ENCODE assay signal across 8 cellular contexts in the genomic region with DNA sequence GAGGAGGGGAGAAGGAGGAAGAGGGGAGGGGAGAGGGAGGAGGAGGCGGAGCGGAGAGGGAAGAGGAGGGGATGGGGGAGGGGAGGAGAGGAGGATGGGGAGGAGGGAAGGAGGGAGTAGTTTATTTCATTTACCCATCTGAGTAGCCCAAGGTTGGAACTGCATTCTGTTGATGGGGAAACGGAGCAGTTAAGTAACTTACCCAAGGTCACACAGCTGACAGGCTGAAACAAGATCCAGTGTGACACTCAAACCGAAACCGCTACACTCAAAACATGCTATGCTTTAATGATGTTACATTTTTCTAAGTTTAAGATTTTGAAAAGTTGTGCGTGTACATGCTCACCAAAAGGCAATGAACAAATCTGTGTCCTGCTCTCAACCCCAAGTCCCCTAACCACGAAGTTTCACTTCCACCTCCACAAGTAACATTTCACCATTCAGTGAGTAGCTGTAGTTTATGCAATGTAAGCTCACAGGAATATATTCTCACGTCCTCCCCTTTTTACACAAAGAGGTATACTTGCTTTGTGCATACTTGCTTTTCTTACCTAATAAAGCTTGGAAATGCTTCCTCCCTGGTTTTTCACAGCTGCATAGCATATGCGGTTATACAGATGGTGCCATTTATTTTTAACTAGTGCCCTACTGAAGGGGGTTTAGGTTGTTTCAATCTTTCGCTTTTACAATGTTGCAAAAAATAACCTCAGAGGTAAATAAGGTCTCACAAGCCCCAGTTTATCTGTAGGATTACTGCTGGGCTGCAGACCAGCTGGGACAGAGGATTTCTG.
DNase-seq lines count a peak whose midpoint lies in the region; ATAC-seq, FAIRE-seq and TF ChIP-seq lines count a peak whose summit lies in the region.

No MANE protein-coding gene starts in this region.

- no peaks in the 10 kb centered on the region for H3K79me2 ChIP-seq in MM.1S (ENCODE audit: low read length)
- H3K79me2 ChIP-seq in K562 (ENCODE audit: control insufficient read depth, insufficient read depth, low read length), result no peaks in the 10 kb centered on the region

- TF ChIP-seq CTCF in MM.1S (IDR thresholded peaks at IDR 0.05; ENCODE audit: low read length) (no peak), K562 (IDR thresholded peaks at IDR 0.05 in 2 of 3, conservative IDR thresholded peaks at IDR 0.05 in 1 of 3; ENCODE audit: insufficient read depth in 2 of 3, low read depth in 1 of 3, low read length in 3 of 3) (no peak), foreskin keratinocyte (conservative IDR thresholded peaks at IDR 0.05) (no peak)

- H3K9ac ChIP-seq in MM.1S (ENCODE audit: low read length) (peak overlapping the region; percentile 68; the same call in 1 of the 2 replicates), K562 (ENCODE audit: insufficient read depth in 1 of 2, low read depth in 2 of 2, low read length in 2 of 2) (no peak overlapping the region)

- peak; percentile 74 for ATAC-seq in GM18499 (IDR thresholded peaks at IDR 0.05; ENCODE audit: insufficient read depth, unreplicated experiment)
- peak; percentile 84 for ATAC-seq in GM21717 (IDR thresholded peaks at IDR 0.05; ENCODE audit: unreplicated experiment)
- ATAC-seq in K562, result no peak
- ATAC-seq in foreskin keratinocyte, result no peak

- POLR2A ChIA-PET in K562 (lab: Yijun Ruan, JAX), result interaction anchor here (0.7 kb wide), 2 partner anchors 12 to 28 kb away, joined by 3 to 5 read pairs; no protein-coding TSS in a partner anchor

- H3K4me2 ChIP-seq in MM.1S (ENCODE audit: low read depth, low read length), result peak overlapping the region; percentile 74; the same call in 1 of the 2 replicates
- H3K4me2 ChIP-seq in K562 (ENCODE audit: insufficient read depth, low read length), result no peak overlapping the region

- TF ChIP-seq EP300 in K562 (IDR thresholded peaks at IDR 0.05; ENCODE audit: low read length), result no peak

- DNase-seq in MM.1S (peak; percentile 90), K562 (ENCODE audit: extremely low read depth in 1 of 4, low spot score in 3 of 4) (no peak), HuH-7 (ENCODE audit: low spot score) (no peak), T-helper 9 cell (no peak), foreskin keratinocyte (no peak)
- peak in 3 of 4 experiments; percentile 14 to 29 (median 19) for DNase-seq in stimulated activated CD4-positive, alpha-beta T cell treated with anti-CD3 and anti-CD28 coated beads, Interleukin-1b, Interleukin-23, amount 100 ng/mL, for 24 hours (ENCODE audit: low read depth in 4 of 4, low spot score in 1 of 4)

- H2AFZ ChIP-seq in MM.1S (ENCODE audit: low read length), result no peak overlapping the region
- no peak overlapping the region for H2AFZ ChIP-seq in K562 (ENCODE audit: low read depth, low read length)

- H3K9me2 ChIP-seq in MM.1S (replicated peaks; ENCODE audit: insufficient read depth, low read length), result no peaks in the 10 kb centered on the region

- in situ Hi-C loops in K562 (cut with MboI), result no loop called here

- H3K27me3 ChIP-seq in MM.1S (replicated peaks; ENCODE audit: insufficient read depth, low read length) (no peaks in the 10 kb centered on the region), K562 (ENCODE audit: control insufficient read depth in 2 of 2, insufficient read depth in 2 of 2, low read length in 2 of 2) (peaks cover 12 to 30% of the 10 kb centered on the region in 2 experiments; a peak in 4 of 5 replicates), foreskin keratinocyte (no peaks in the 10 kb centered on the region)

- peak; percentile 15 for FAIRE-seq in K562 (lab: Jason Lieb, UNC)

- TF ChIP-seq POLR2A in K562 (conservative IDR thresholded peaks at IDR 0.05), result no peak

- no peak for TF ChIP-seq RAD21 in K562 (CRISPR knock-in tag; conservative IDR thresholded peaks at IDR 0.05 in 1 of 2, IDR thresholded peaks at IDR 0.05 in 1 of 2)

- CTCF ChIA-PET in K562 (lab: Yijun Ruan, JAX; ENCODE audit: low intra/inter-chr PET ratio), result no interaction called here

- peaks cover 41% of the 10 kb centered on the region for H3K4me1 ChIP-seq in MM.1S (ENCODE audit: low read length)
- H3K4me1 ChIP-seq in K562 (replicated peaks in 1 of 2; ENCODE audit: control insufficient read depth in 2 of 2, insufficient read depth in 2 of 2, low read length in 2 of 2), result no peaks in the 10 kb centered on the region
- H3K4me1 ChIP-seq in foreskin keratinocyte, result peaks cover 5% of the 10 kb centered on the region

- BruUV-seq in K562 (replicated peaks; lab: Mats Ljungman, UMichigan), result no TSS peak

- H3K9me1 ChIP-seq in K562 (ENCODE audit: control insufficient read depth, insufficient read depth, low read length), result no peaks in the 10 kb centered on the region

- 6% methylated on average over 8 of the region's 10 CpGs for WGBS in K562 (ENCODE audit: insufficient coverage, low coverage, missing lambda C conversion rate)

- intact Hi-C loops in K562 (cut with micrococcal nuclease), result no loop called here

- H3K36me3 ChIP-seq in MM.1S (replicated peaks; ENCODE audit: insufficient read depth, low read length) (no peaks in the 10 kb centered on the region), K562 (ENCODE audit: control insufficient read depth, insufficient read depth, low read length) (no peaks in the 10 kb centered on the region)

- no peaks in the 10 kb centered on the region for H4K20me1 ChIP-seq in MM.1S (ENCODE audit: insufficient read depth, low read length)
- no peaks in the 10 kb centered on the region for H4K20me1 ChIP-seq in K562 (replicated peaks; ENCODE audit: control insufficient read depth, insufficient read depth, low read length)

- H3K4me3 ChIP-seq in MM.1S (ENCODE audit: low read length), result no peak overlapping the region
- H3K4me3 ChIP-seq in K562, result no peak overlapping the region

- H3K9me3 ChIP-seq in MM.1S (replicated peaks; ENCODE audit: insufficient read depth, low read length) (no peaks in the 10 kb centered on the region), K562 (replicated peaks; ENCODE audit: control insufficient read depth, insufficient read depth, low read depth, low read length) (no peaks in the 10 kb centered on the region)

- H3K27ac ChIP-seq in MM.1S (ENCODE audit: low read length), result peak overlapping the region; percentile 78
- no peak overlapping the region for H3K27ac ChIP-seq in K562 (ENCODE audit: extremely low read depth, low read depth, low read length)
- H3K27ac ChIP-seq in foreskin keratinocyte, result no peak overlapping the region

- H3F3A ChIP-seq in MM.1S (ENCODE audit: insufficient read depth, low read length), result peaks cover 36% of the 10 kb centered on the region

TF ChIP-seq in K562, 482 proteins besides CTCF, POLR2A, EP300 and RAD21 (continues in another document):
- peak; percentile 90 for TF ChIP-seq ZNF263 (CRISPR knock-in tag; IDR thresholded peaks at IDR 0.05; ENCODE audit: borderline replicate concordance)
- TF ChIP-seq BCOR (IDR thresholded peaks at IDR 0.05), result peak; percentile 26; the same call in 1 of the 2 replicates
- TF ChIP-seq KDM1A (IDR thresholded peaks at IDR 0.05), result peak in 1 of 2 experiments; percentile 24; a peak in 1 of 4 replicates
- peak; percentile 39 for TF ChIP-seq ZFP36 (IDR thresholded peaks at IDR 0.05; ENCODE audit: low read depth, low read length, partially characterized antibody)
- TF ChIP-seq PCBP2 (IDR thresholded peaks at IDR 0.05; ENCODE audit: low read depth, low read length, poor library complexity, severe bottlenecking), result peak; percentile 39

Comparison
In these comparisons a context has a peak if more than half of its experiments do, and no peak if none do; other contexts are left out.
1. ATAC-seq: peak in GM18499 (single experiment) and GM21717 (single experiment); none in K562 (single experiment) and foreskin keratinocyte (single experiment).
2. DNase-seq: peak in MM.1S (single experiment) and stimulated activated CD4-positive, alpha-beta T cell treated with anti-CD3 and anti-CD28 coated beads, Interleukin-1b, Interleukin-23, amount 100 ng/mL, for 24 hours (3 of 4); none in K562 (0 of 4), HuH-7 (single experiment), T-helper 9 cell (single experiment) and foreskin keratinocyte (0 of 2).